14 cellular contexts compared by ENCODE assay signal in genomic region chr4:102174800-102175199, GRCh38.
A peak's percentile ranks its signal among the peaks of the same experiment; 100 is the strongest.
DNase-seq lines count a peak whose midpoint lies in the region; ATAC-seq and TF ChIP-seq lines count a peak whose summit lies in the region.
"Had no signal": no experiment of that assay in that cellular context is flagged by ENCODE, and none has a peak within 500 bp of the region (broad histone marks: within the 10 kb centered on the region; RNA-seq: fewer than 3 reads in every experiment).

No MANE protein-coding gene starts in this region.

- H2AFZ ChIP-seq in GM23338, result peak overlapping the region; percentile 5; the same call in 1 of the 2 replicates

- H3K36me3 ChIP-seq in GM23338 (ENCODE audit: insufficient read depth), result no peaks in the 10 kb centered on the region
- no peaks in the 10 kb centered on the region for H3K36me3 ChIP-seq in mucosa of descending colon (ENCODE audit: low read depth)
- H3K36me3 ChIP-seq: gastroesophageal sphincter, Peyer's patch had no signal

- H3K27ac Mint-ChIP-seq in GM23338, result no peak overlapping the region
- H3K27ac Mint-ChIP-seq: activated naive CD4-positive, alpha-beta T cell treated with anti-CD3 and anti-CD28 coated beads, Interleukin-2, amount 50 U/mL, for 24 hours; naive B cell had no signal

- ATAC-seq in GM23338 (no peak), mucosa of descending colon (no peak)
- ATAC-seq: gastroesophageal sphincter had no signal

- H3K4me3 ChIP-seq in GM23338 (no peak overlapping the region), fibroblast of mammary gland (ENCODE audit: control insufficient read depth, low read depth, low read length) (no peak overlapping the region), mucosa of descending colon (no peak overlapping the region)
- H3K4me3 ChIP-seq: gastroesophageal sphincter, Peyer's patch had no signal

- intact Hi-C loops in mucosa of descending colon (cut with DNase I, micrococcal nuclease), result no loop called here

- H3K4me3 Mint-ChIP-seq in GM23338, result no peak overlapping the region
- H3K4me3 Mint-ChIP-seq: activated naive CD4-positive, alpha-beta T cell treated with anti-CD3 and anti-CD28 coated beads, Interleukin-2, amount 50 U/mL, for 24 hours; naive B cell had no signal

- DNase-seq in GM23338 (ENCODE audit: low spot score) (no peak), T1000 (lab: John Stamatoyannopoulos, UW) (peak; percentile 11), fibroblast of mammary gland (ENCODE audit: low read depth) (peak; percentile 38), stromal cell of bone marrow (ENCODE audit: low read depth) (peak; percentile 74), NCI-H1436 treated with DMSO at 0.1 percent for 48 hours (lab: John Stamatoyannopoulos, UW) (no peak), mucosa of descending colon (no peak), DMS153 treated with DMSO at 0.1 percent for 48 hours (lab: John Stamatoyannopoulos, UW; ENCODE audit: unreplicated experiment) (no peak), NAMALWA (ENCODE audit: low spot score) (no peak)
- DNase-seq: naive B cell, NCI-H345, Peyer's patch, retina had no signal

- H3K27me3 ChIP-seq in GM23338 (ENCODE audit: insufficient read depth), result no peaks in the 10 kb centered on the region
- H3K27me3 ChIP-seq: gastroesophageal sphincter, Peyer's patch had no signal

- no peak for TF ChIP-seq CTCF in GM23338 (conservative IDR thresholded peaks at IDR 0.05; ENCODE audit: low read depth in 2 of 2)
- TF ChIP-seq CTCF in fibroblast of mammary gland (conservative IDR thresholded peaks at IDR 0.05; ENCODE audit: control insufficient read depth, insufficient read depth, low read depth, low read length), result no peak
- no peak for TF ChIP-seq CTCF in mucosa of descending colon (IDR thresholded peaks at IDR 0.05)

- no peaks in the 10 kb centered on the region for H3K79me2 ChIP-seq in GM23338 (replicated peaks; ENCODE audit: insufficient read depth)

- H3K27me3 Mint-ChIP-seq in GM23338 (ENCODE audit: insufficient read depth, low read depth, poor library complexity), result no peaks in the 10 kb centered on the region
- H3K27me3 Mint-ChIP-seq: activated naive CD4-positive, alpha-beta T cell treated with anti-CD3 and anti-CD28 coated beads, Interleukin-2, amount 50 U/mL, for 24 hours; naive B cell had no signal

- 0 out of 2 replicates have a peak, but pooled peaks cover 3% of the 10 kb centered on the region for H3K9me2 ChIP-seq in GM23338 (ENCODE audit: insufficient read depth)

- H3K36me3 Mint-ChIP-seq in GM23338 (ENCODE audit: low read depth), result no peaks in the 10 kb centered on the region
- H3K36me3 Mint-ChIP-seq: activated naive CD4-positive, alpha-beta T cell treated with anti-CD3 and anti-CD28 coated beads, Interleukin-2, amount 50 U/mL, for 24 hours; naive B cell had no signal

- no peaks in the 10 kb centered on the region for H3K4me1 ChIP-seq in GM23338 (ENCODE audit: insufficient read depth)
- H3K4me1 ChIP-seq in mucosa of descending colon (ENCODE audit: low read depth), result no peaks in the 10 kb centered on the region
- H3K4me1 ChIP-seq: gastroesophageal sphincter, Peyer's patch had no signal

- no peaks in the 10 kb centered on the region for H3K9me3 Mint-ChIP-seq in GM23338
- H3K9me3 Mint-ChIP-seq: activated naive CD4-positive, alpha-beta T cell treated with anti-CD3 and anti-CD28 coated beads, Interleukin-2, amount 50 U/mL, for 24 hours; naive B cell had no signal

- H3K4me1 Mint-ChIP-seq in GM23338, result peaks cover 5% of the 10 kb centered on the region; the same call in 1 of the 3 replicates
- H3K4me1 Mint-ChIP-seq: activated naive CD4-positive, alpha-beta T cell treated with anti-CD3 and anti-CD28 coated beads, Interleukin-2, amount 50 U/mL, for 24 hours; naive B cell had no signal

- H3K27ac ChIP-seq in GM23338 (ENCODE audit: low read depth), result no peak overlapping the region
- H3K27ac ChIP-seq: gastroesophageal sphincter, Peyer's patch had no signal

- no peaks in the 10 kb centered on the region for H3K9me3 ChIP-seq in mucosa of descending colon
- H3K9me3 ChIP-seq: gastroesophageal sphincter, Peyer's patch had no signal

- H3K4me2 ChIP-seq in GM23338, result no peak overlapping the region

- no peaks in the 10 kb centered on the region for H4K20me1 ChIP-seq in GM23338 (replicated peaks; ENCODE audit: insufficient read depth)

- no peaks in the 10 kb centered on the region for H3F3A ChIP-seq in GM23338 (replicated peaks; ENCODE audit: low read depth)

TF ChIP-seq in GM23338, 12 proteins besides CTCF, POLR2A, EP300 and RAD21 (continues in another document):
- TF ChIP-seq REST (IDR thresholded peaks at IDR 0.05; ENCODE audit: unreplicated experiment), result no peak
- no peak for TF ChIP-seq ZNF114 (CRISPR knock-in tag; IDR thresholded peaks at IDR 0.05)
- TF ChIP-seq POLR2AphosphoS5 (IDR thresholded peaks at IDR 0.05; ENCODE audit: low read depth), result no peak

Comparison
In these comparisons a context has a peak if more than half of its experiments do, and no peak if none do; other contexts are left out.
1. DNase-seq: peak in T1000 (single experiment), fibroblast of mammary gland (single experiment) and stromal cell of bone marrow (single experiment); none in GM23338 (single experiment), NCI-H1436 treated with DMSO at 0.1 percent for 48 hours (single experiment), mucosa of descending colon (0 of 3), DMS153 treated with DMSO at 0.1 percent for 48 hours (single experiment) and NAMALWA (single experiment).